In the genomic region with DNA sequence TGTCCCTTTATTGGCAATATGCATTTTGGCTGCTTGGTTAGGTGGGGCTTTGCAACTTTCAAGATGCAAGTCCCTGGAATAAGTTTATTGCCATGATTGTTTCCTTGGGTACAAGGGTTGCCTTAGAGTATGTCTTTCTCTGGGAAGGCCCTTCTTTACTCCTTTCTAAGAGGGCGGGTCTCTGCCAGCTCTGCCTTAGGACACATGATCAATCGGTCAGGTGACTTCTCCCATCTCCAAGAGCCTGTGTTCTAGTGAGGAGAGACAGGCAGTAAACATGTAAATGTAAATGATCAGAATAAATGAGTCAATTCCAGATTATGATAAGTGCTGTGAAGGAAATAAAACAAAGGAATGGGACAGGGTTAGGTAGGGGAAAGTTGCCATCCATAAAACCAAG, we compare ENCODE assay signal across 30 cellular contexts. TPM values are rescaled to one million over a fixed set of nuclear protein-coding genes. Genes with fewer than 3 reads are reported as not detected.
DNase-seq lines count a peak whose midpoint lies in the region; ATAC-seq, FAIRE-seq and TF ChIP-seq lines count a peak whose summit lies in the region.
"Had no signal": no experiment of that assay in that cellular context is flagged by ENCODE, and none has a peak within 500 bp of the region (broad histone marks: within the 10 kb centered on the region; RNA-seq: fewer than 3 reads in every experiment).

No MANE protein-coding gene starts in this region.

- no peak overlapping the region for H3K9ac ChIP-seq in HCT116 (ENCODE audit: low read length)
- H3K9ac ChIP-seq in keratinocyte (ENCODE audit: control insufficient read depth, extremely low read depth, insufficient read depth, low read length) = no peak overlapping the region
- H3K9ac ChIP-seq: BLaER1 treated with 17β-estradiol and CSF1 and Interleukin-3, amounts not matched to agents 10 nM and 100 nM had no signal

- TF ChIP-seq RAD21 in HCT116 (IDR thresholded peaks at IDR 0.05; ENCODE audit: low read depth) = no peak

- intact Hi-C loops in HCT116 (cut with micrococcal nuclease) = no loop called here

- no peaks in the 10 kb centered on the region for H3K9me1 ChIP-seq in keratinocyte (ENCODE audit: control insufficient read depth, extremely low read depth, insufficient read depth, low read length)

- H4K20me1 ChIP-seq in HCT116 (ENCODE audit: insufficient read depth) (no peaks in the 10 kb centered on the region), keratinocyte (ENCODE audit: control insufficient read depth, extremely low read depth, insufficient read depth, low read length) (no peaks in the 10 kb centered on the region)
- H4K20me1 ChIP-seq: BLaER1 treated with 17β-estradiol and CSF1 and Interleukin-3, amounts not matched to agents 10 nM and 100 nM had no signal

- H3K4me1 ChIP-seq in HCT116 (ENCODE audit: control insufficient read depth in 1 of 2, insufficient read depth in 2 of 2, low read length in 2 of 2) (peaks cover 13 to 38% of the 10 kb centered on the region in 2 experiments; a peak in 3 of 4 replicates), keratinocyte (ENCODE audit: control insufficient read depth, extremely low read depth, insufficient read depth, low read length) (peaks cover 21% of the 10 kb centered on the region), small intestine (ENCODE audit: control insufficient read depth in 2 of 2, insufficient read depth in 1 of 2, low read depth in 1 of 2, low read length in 1 of 2) (peaks cover 3 to 7% of the 10 kb centered on the region in 2 donors)

- H3K9me3 ChIP-seq in HCT116 (ENCODE audit: control insufficient read depth in 1 of 2, insufficient read depth in 1 of 2, low read depth in 1 of 2, low read length in 2 of 2) (no peaks in the 10 kb centered on the region; a peak in 1 of 4 replicates), keratinocyte (ENCODE audit: control insufficient read depth, low read depth, low read length) (peaks cover 2% of the 10 kb centered on the region), small intestine (ENCODE audit: control insufficient read depth, low read depth) (no peaks in the 10 kb centered on the region)

- WGBS in small intestine, 3 donors = 26 to 60% (median 54%) methylated on average over 2 of the region's 2 CpGs

- H3K27me3 Mint-ChIP-seq in naive thymus-derived CD8-positive, alpha-beta T cell = peaks cover 6 to 28% (median 10%) of the 10 kb centered on the region in 5 donors

- no peak for TF ChIP-seq POLR2A in HCT116 (IDR thresholded peaks at IDR 0.05; ENCODE audit: borderline replicate concordance, extremely low read depth, insufficient read depth, insufficient read length)
- TF ChIP-seq POLR2A in erythroblast (IDR thresholded peaks at IDR 0.05; ENCODE audit: low read length) = no peak

- DNase-seq in HCT116 (ENCODE audit: low read depth, low spot score) (no peak), keratinocyte (ENCODE audit: low read depth, low spot score) (no peak), small intestine (peak; percentile 72), SKM-1 (lab: John Stamatoyannopoulos, UW; ENCODE audit: unreplicated experiment) (no peak), erythroblast (lab: John Stamatoyannopoulos, UW) (no peak), T1000 (lab: John Stamatoyannopoulos, UW) (no peak)
- no peak for DNase-seq in naive thymus-derived CD8-positive, alpha-beta T cell
- DNase-seq: AML-193; CD4-positive, alpha-beta T cell; DMS 273 treated with DMSO at 0.1 percent for 48 hours; DMS79; EL; GDM1; Karpas-422; NCI-H1092; NCI-H1417 treated with DMSO at 0.1 percent for 48 hours; NCI-H1694 treated with DMSO at 0.1 percent for 48 hours; NCI-H2081; NCI-H2227 treated with DMSO at 0.1 percent for 48 hours; NCI-H526 treated with DMSO at 0.1 percent for 48 hours; RPMI8226; SHP77 had no signal

- peaks cover 0 to 4% (median 0%) of the 10 kb centered on the region in 9 donors for H3K9me3 Mint-ChIP-seq in naive thymus-derived CD8-positive, alpha-beta T cell
- H3K9me3 Mint-ChIP-seq: CD4-positive, alpha-beta T cell had no signal

- TF ChIP-seq CTCF in HCT116 (IDR thresholded peaks at IDR 0.05 in 2 of 3, conservative IDR thresholded peaks at IDR 0.05 in 1 of 3; ENCODE audit: borderline replicate concordance in 1 of 3, insufficient read depth in 1 of 3, low read depth in 2 of 3, low read length in 2 of 3) = no peak
- no peak for TF ChIP-seq CTCF in keratinocyte (optimal IDR thresholded peaks at IDR 0.05 in 1 of 3, IDR thresholded peaks at IDR 0.05 in 1 of 3, conservative IDR thresholded peaks at IDR 0.05 in 1 of 3; ENCODE audit: extremely low read depth in 1 of 3, insufficient read depth in 2 of 3, low read length in 3 of 3)

- peak overlapping the region; percentile 75 for H2AFZ ChIP-seq in HCT116 (ENCODE audit: low read depth, low read length, poor library complexity, severe bottlenecking)
- peak overlapping the region; percentile 40 for H2AFZ ChIP-seq in keratinocyte (ENCODE audit: control insufficient read depth, low read length)

- POLR2A ChIA-PET in HCT116 (lab: Charles Lee) = no interaction called here
- POLR2A ChIA-PET in naive thymus-derived CD8-positive, alpha-beta T cell (lab: Charles Lee) = no interaction called here

- H3K4me1 Mint-ChIP-seq in naive thymus-derived CD8-positive, alpha-beta T cell = peaks cover 0 to 3% (median 0%) of the 10 kb centered on the region in 4 donors

- RAD21 ChIA-PET in HCT116 (lab: Charles Lee; ENCODE audit: low non-redundant PET in 1 of 2, low total read pairs in 2 of 2, uncharacterized antibody in 2 of 2, unreplicated experiment in 2 of 2) = no interaction called here

- dilution Hi-C loops in keratinocyte (cut with MboI; ENCODE audit: extremely low pct_ligation_motif_present, low sequenced_read_pairs) = no loop called here

- FAIRE-seq in colon (lab: Jason Lieb, UNC) (peak; percentile 21), keratinocyte (lab: Jason Lieb, UNC) (no peak), small intestine (lab: Jason Lieb, UNC) (no peak)
- FAIRE-seq: A204.1, GM12878 had no signal

- H3K36me3 ChIP-seq in HCT116 (ENCODE audit: control insufficient read depth in 1 of 2, insufficient read depth in 2 of 2, low read length in 2 of 2) (no peaks in the 10 kb centered on the region; a peak in 1 of 4 replicates), keratinocyte (ENCODE audit: control insufficient read depth in 2 of 2, extremely low read depth in 1 of 2, insufficient read depth in 2 of 2, low read length in 2 of 2) (no peaks in the 10 kb centered on the region), small intestine (ENCODE audit: control insufficient read depth in 2 of 2, insufficient read depth in 2 of 2, low read length in 2 of 2) (no peaks in the 10 kb centered on the region)
- H3K36me3 ChIP-seq: BLaER1 treated with 17β-estradiol and CSF1 and Interleukin-3, amounts not matched to agents 10 nM and 100 nM had no signal

- no peak overlapping the region for H3K27ac Mint-ChIP-seq in naive thymus-derived CD8-positive, alpha-beta T cell
- H3K27ac Mint-ChIP-seq: CD4-positive, alpha-beta T cell had no signal

- no TSS peak for BruUV-seq in HCT116 (replicated peaks; lab: Mats Ljungman, UMichigan)

- ATAC-seq in HCT116 = peak; percentile 40; the same call in 1 of the 2 replicates
- no peak for ATAC-seq in naive thymus-derived CD8-positive, alpha-beta T cell
- ATAC-seq: GM12878 had no signal

- H3K27ac ChIP-seq in HCT116 (ENCODE audit: low read depth, low read length) (no peak overlapping the region), keratinocyte (ENCODE audit: control insufficient read depth, insufficient read depth, low read length) (no peak overlapping the region), small intestine (ENCODE audit: low read depth in 1 of 2, low read length in 1 of 2) (peak overlapping the region in 1 of 2 donors; percentile 21)
- H3K27ac ChIP-seq: BLaER1 treated with 17β-estradiol and CSF1 and Interleukin-3, amounts not matched to agents 10 nM and 100 nM; HL-60 had no signal

- H3K4me2 ChIP-seq in HCT116 (ENCODE audit: low read length) (no peak overlapping the region), keratinocyte (ENCODE audit: control insufficient read depth, extremely low read depth, insufficient read depth, low read depth, low read length) (no peak overlapping the region)
- H3K4me2 ChIP-seq: BLaER1 treated with 17β-estradiol and CSF1 and Interleukin-3, amounts not matched to agents 10 nM and 100 nM had no signal

- peaks cover 0 to 4% (median 0%) of the 10 kb centered on the region in 3 donors for H3K36me3 Mint-ChIP-seq in naive thymus-derived CD8-positive, alpha-beta T cell

- no peak overlapping the region for H3K4me3 Mint-ChIP-seq in naive thymus-derived CD8-positive, alpha-beta T cell
- H3K4me3 Mint-ChIP-seq: CD4-positive, alpha-beta T cell had no signal

- H3K79me2 ChIP-seq in HCT116 (ENCODE audit: insufficient read depth, low read length) (no peaks in the 10 kb centered on the region), keratinocyte (ENCODE audit: control insufficient read depth, insufficient read depth, low read length) (no peaks in the 10 kb centered on the region)

- H3K27me3 ChIP-seq in HCT116 (ENCODE audit: insufficient read depth, low read length) (no peaks in the 10 kb centered on the region), keratinocyte (ENCODE audit: control insufficient read depth, extremely low read depth, insufficient read depth, low read length) (no peaks in the 10 kb centered on the region), small intestine (ENCODE audit: control insufficient read depth in 2 of 2, insufficient read depth in 2 of 2, low read length in 2 of 2) (no peaks in the 10 kb centered on the region)
- H3K27me3 ChIP-seq: BLaER1 treated with 17β-estradiol and CSF1 and Interleukin-3, amounts not matched to agents 10 nM and 100 nM had no signal

- CTCF ChIA-PET in HCT116 (lab: Charles Lee) = no interaction called here

- no peak overlapping the region for H3K4me3 ChIP-seq in HCT116 (replicated peaks in 1 of 2; ENCODE audit: low read depth in 1 of 2, low read length in 2 of 2)
- H3K4me3 ChIP-seq in keratinocyte (ENCODE audit: control insufficient read depth in 2 of 3, extremely low read depth in 1 of 3, insufficient read depth in 2 of 3, low read depth in 1 of 3, low read length in 3 of 3) = no peak overlapping the region
- no peak overlapping the region for H3K4me3 ChIP-seq in small intestine (ENCODE audit: low read depth in 1 of 2, low read length in 2 of 2)
- H3K4me3 ChIP-seq: BLaER1 treated with 17β-estradiol and CSF1 and Interleukin-3, amounts not matched to agents 10 nM and 100 nM; GM12878 had no signal

- H3K9me2 ChIP-seq in HCT116 (ENCODE audit: insufficient read depth) = no peaks in the 10 kb centered on the region

RNA-seq across cellular contexts. Expression of a gene that starts 43.2 kb away (rescaled TPM):
- total RNA-seq in HCT116 (2021; ENCODE audit: unreplicated experiment) = 0.17 TPM
- 0.09 and 0.17 TPM in 2 replicates for polyA plus RNA-seq in HCT116 (2012)
- 0.01 TPM in 1 of 3 replicates, not detected in the others for polyA plus RNA-seq in keratinocyte
- polyA plus RNA-seq in keratinocyte (2011; ENCODE audit: low read depth) = 0.11 TPM
- not detected in 2 replicates for polyA plus RNA-seq in keratinocyte (2011; cell fraction: cytosol; rRNA removed)
- polyA plus RNA-seq in keratinocyte (2011; cell fraction: nucleus; rRNA removed) = 0.04 TPM in 1 of 2 replicates, not detected in the other
- polyA plus RNA-seq in keratinocyte (2012; ENCODE audit: low replicate concordance) = 0.11 TPM in 1 of 2 replicates, not detected in the other
- polyA minus RNA-seq in keratinocyte = not detected in 3 replicates
- polyA minus RNA-seq in keratinocyte (2011; cell fraction: cytosol; rRNA and poly(A)+ RNA removed) = not detected
- polyA minus RNA-seq in keratinocyte (2011; cell fraction: nucleus; rRNA and poly(A)+ RNA removed) = not detected in 2 replicates
- 10 to 100 TPM in 2 of 3 donors, 1 to 10 TPM in 1; 5.3 to 43.2 (median 18.4) TPM for polyA plus RNA-seq in small intestine
- total RNA-seq in naive thymus-derived CD8-positive, alpha-beta T cell = not detected
- not detected for polyA plus RNA-seq in naive thymus-derived CD8-positive, alpha-beta T cell
- total RNA-seq: H4, NCI-H460, SK-MEL-5 had no signal

Comparison
In these comparisons a context has a peak if more than half of its experiments do, and no peak if none do; other contexts are left out.
1. RNA of a gene that starts 43.2 kb away (polyA plus RNA-seq): 5.3 to 43.2 TPM in small intestine; 0.01 to 0.11 TPM in keratinocyte and not detected in naive thymus-derived CD8-positive, alpha-beta T cell; every median in the first group is over 4 times any median in the second.